19 cellular contexts compared by ENCODE assay signal in genomic region chr14:28704153-28704552, GRCh38.
DNase-seq lines count a peak whose midpoint lies in the region; ATAC-seq and TF ChIP-seq lines count a peak whose summit lies in the region.
"Had no signal": no experiment of that assay in that cellular context is flagged by ENCODE, and none has a peak within 500 bp of the region (broad histone marks: within the 10 kb centered on the region; RNA-seq: fewer than 3 reads in every experiment).

No MANE protein-coding gene starts in this region.

- no peaks in the 10 kb centered on the region for H3K36me3 ChIP-seq in mammary epithelial cell (ENCODE audit: insufficient read depth, low read length)
- H3K36me3 ChIP-seq: HAP-1 had no signal

- H3K4me2 ChIP-seq in mammary epithelial cell (ENCODE audit: insufficient read depth, low read depth, low read length), result no peak overlapping the region
- H3K4me2 ChIP-seq: PC-9 had no signal

- no peak overlapping the region for H3K27ac Mint-ChIP-seq in natural killer cell treated with Interleukin-12 subunit alpha and Interleukin-12 subunit beta and Interleukin-15 and Interleukin-18, amount 100 ng/mL, for 72 hours

- peaks cover 11% of the 10 kb centered on the region for H3K9me3 Mint-ChIP-seq in natural killer cell treated with Interleukin-12 subunit alpha and Interleukin-12 subunit beta and Interleukin-15 and Interleukin-18, amount 100 ng/mL, for 72 hours

- no peak overlapping the region for H2AFZ ChIP-seq in mammary epithelial cell (ENCODE audit: low read depth, low read length)
- H2AFZ ChIP-seq: PC-9 had no signal

- ATAC-seq in natural killer cell treated with Interleukin-12 subunit alpha and Interleukin-12 subunit beta and Interleukin-15 and Interleukin-18, amount 100 ng/mL, for 72 hours, result no peak

- H3K4me3 ChIP-seq in mammary epithelial cell (replicated peaks in 1 of 3; ENCODE audit: insufficient read depth in 1 of 3, low read depth in 2 of 3, low read length in 3 of 3), result no peak overlapping the region
- H3K4me3 ChIP-seq: HAP-1, PC-9 had no signal

- no peak for TF ChIP-seq CTCF in mammary epithelial cell (conservative IDR thresholded peaks at IDR 0.05 in 1 of 2, IDR thresholded peaks at IDR 0.05 in 1 of 2; ENCODE audit: extremely low read depth in 1 of 2, insufficient read depth in 1 of 2, low read depth in 1 of 2, low read length in 2 of 2)

- H3K4me3 Mint-ChIP-seq in natural killer cell treated with Interleukin-12 subunit alpha and Interleukin-12 subunit beta and Interleukin-15 and Interleukin-18, amount 100 ng/mL, for 72 hours, result no peak overlapping the region

- CTCF ChIA-PET in mammary epithelial cell (lab: Charles Lee; ENCODE audit: low non-redundant PET), result no interaction called here

- no TSS peak for BruUV-seq in mammary epithelial cell (replicated peaks; lab: Mats Ljungman, UMichigan)

- H3K4me1 Mint-ChIP-seq in natural killer cell treated with Interleukin-12 subunit alpha and Interleukin-12 subunit beta and Interleukin-15 and Interleukin-18, amount 100 ng/mL, for 72 hours (ENCODE audit: low read depth in 2 of 2), result no peaks in the 10 kb centered on the region

- no peaks in the 10 kb centered on the region for H4K20me1 ChIP-seq in mammary epithelial cell (ENCODE audit: insufficient read depth, low read length)

- H3K9me3 ChIP-seq in mammary epithelial cell (replicated peaks; ENCODE audit: insufficient read depth, low read length), result no peaks in the 10 kb centered on the region
- H3K9me3 ChIP-seq: HAP-1 had no signal

- H3K27me3 Mint-ChIP-seq in natural killer cell treated with Interleukin-12 subunit alpha and Interleukin-12 subunit beta and Interleukin-15 and Interleukin-18, amount 100 ng/mL, for 72 hours, result no peaks in the 10 kb centered on the region

- intact Hi-C loops in mammary epithelial cell (cut with micrococcal nuclease), result no loop called here

- in situ Hi-C loops in mammary epithelial cell (cut with MboI; ENCODE audit: low sequenced_read_pairs in 2 of 2), result no loop called here

- H3K79me2 ChIP-seq in mammary epithelial cell (ENCODE audit: insufficient read depth, low read length), result no peaks in the 10 kb centered on the region

- H3K27me3 ChIP-seq in mammary epithelial cell (ENCODE audit: insufficient read depth, low read length), result no peaks in the 10 kb centered on the region

- no peak overlapping the region for H3K27ac ChIP-seq in mammary epithelial cell (ENCODE audit: insufficient read depth, low read depth, low read length)
- H3K27ac ChIP-seq: C4-2B, HL-60, PC-9 had no signal

- H3K4me1 ChIP-seq in mammary epithelial cell (ENCODE audit: insufficient read depth, low read length), result peaks cover 18% of the 10 kb centered on the region
- H3K4me1 ChIP-seq: HAP-1 had no signal

- no peaks in the 10 kb centered on the region for H3K36me3 Mint-ChIP-seq in natural killer cell treated with Interleukin-12 subunit alpha and Interleukin-12 subunit beta and Interleukin-15 and Interleukin-18, amount 100 ng/mL, for 72 hours

- DNase-seq in HPDE6-E6E7 (ENCODE audit: extremely low spot score), result peak; percentile 17
- peak; percentile 3 for DNase-seq in RPMI7951 (ENCODE audit: low read depth)
- peak; percentile 54 for DNase-seq in mammary epithelial cell
- DNase-seq in non-pigmented ciliary epithelial cell (ENCODE audit: low read depth), result peak; percentile 5
- DNase-seq in natural killer cell treated with Interleukin-12 subunit alpha and Interleukin-12 subunit beta and Interleukin-15 and Interleukin-18, amount 100 ng/mL, for 72 hours (ENCODE audit: low spot score), result no peak
- no peak for DNase-seq in inferior parietal cortex (ENCODE audit: extremely low spot score)
- DNase-seq in ureter (ENCODE audit: low spot score), result no peak
- DNase-seq: AML-193, MV-4-11, NCI-H1417, NCI-H187, NCI-H2107, NCI-H226, NCI-H524, PC-9, SW 1271 had no signal

- dilution Hi-C loops in mammary epithelial cell (cut with HindIII; ENCODE audit: low sequenced_read_pairs), result no loop called here

- no peak overlapping the region for H3K9ac ChIP-seq in mammary epithelial cell (ENCODE audit: insufficient read depth, low read length)

Comparison
In these comparisons a context has a peak if more than half of its experiments do, and no peak if none do; other contexts are left out.
1. DNase-seq: peak in HPDE6-E6E7 (single experiment), RPMI7951 (single experiment), mammary epithelial cell (single experiment) and non-pigmented ciliary epithelial cell (single experiment); none in natural killer cell treated with Interleukin-12 subunit alpha and Interleukin-12 subunit beta and Interleukin-15 and Interleukin-18, amount 100 ng/mL, for 72 hours (single experiment), inferior parietal cortex (single experiment) and ureter (single experiment).